In genomic region chr10:68720793-68721672, GRCh38 we compare ENCODE assay signal across 8 cellular contexts. TPM values are rescaled to one million over a fixed set of nuclear protein-coding genes. Genes with fewer than 3 reads are reported as not detected.
DNase-seq lines count a peak whose midpoint lies in the region; ATAC-seq lines count a peak whose summit lies in the region.

Gene CCAR1 (plus strand): TSS chr10:68721239. CDS start chr10:68722505, 1,266 bp downstream.

- peak within 1 kb of the TSS; percentile 98 for H3K27ac ChIP-seq in rectal smooth muscle tissue (ENCODE audit: low read depth, low read length)
- H3K27ac ChIP-seq in aorta (ENCODE audit: low read depth in 1 of 2, low read length in 2 of 2): peak within 1 kb of the TSS; percentile 2 to 81

- peak; percentile 95 to 97 for DNase-seq in NCI-H2081 (lab: John Stamatoyannopoulos, UW)
- peak; percentile 96 for DNase-seq in T1000 (lab: John Stamatoyannopoulos, UW)
- peak; percentile 99 for DNase-seq in astrocyte of the hippocampus (ENCODE audit: low read depth, low spot score)
- peak; percentile 97 for DNase-seq in hepatic stellate cell (ENCODE audit: low spot score)
- peak; percentile 99 for DNase-seq in aorta

- WGBS in aorta, 2 donors: 0% methylated on average over 69 to 72 of the region's 72 CpGs

- ATAC-seq in GM18508 (IDR thresholded peaks at IDR 0.05; ENCODE audit: insufficient read depth, unreplicated experiment) (peak; percentile 93), HG03025 (IDR thresholded peaks at IDR 0.05; ENCODE audit: low FRiP score, unreplicated experiment) (peak; percentile 98), aorta (ENCODE audit: low FRiP score) (peak; percentile 98)

- H3K27me3 ChIP-seq in rectal smooth muscle tissue (ENCODE audit: control insufficient read depth, insufficient read depth, low read length) (no peaks in the 10 kb centered on the region), aorta (ENCODE audit: control insufficient read depth in 1 of 2, insufficient read depth in 2 of 2, low read length in 1 of 2) (no peaks in the 10 kb centered on the region)

- H3K4me1 ChIP-seq in rectal smooth muscle tissue (ENCODE audit: control insufficient read depth, insufficient read depth, low read length) (peaks cover 8% of the 10 kb centered on the region), aorta (ENCODE audit: control insufficient read depth in 1 of 2, insufficient read depth in 2 of 2, low read length in 2 of 2) (no peaks in the 10 kb centered on the region)

- peak within 1 kb of the TSS; percentile 95 for H3K4me3 ChIP-seq in rectal smooth muscle tissue (ENCODE audit: low read length)
- H3K4me3 ChIP-seq in aorta (ENCODE audit: low read length in 2 of 2): peak within 1 kb of the TSS; percentile 63 to 79

- peak within 1 kb of the TSS; percentile 88 for H3K9ac ChIP-seq in rectal smooth muscle tissue (ENCODE audit: low read length)

- H3K36me3 ChIP-seq in rectal smooth muscle tissue (ENCODE audit: control insufficient read depth, insufficient read depth, low read length) (peaks cover 5% of the 10 kb centered on the region), aorta (ENCODE audit: control insufficient read depth in 1 of 2, insufficient read depth in 2 of 2, low read length in 1 of 2) (no peaks in the 10 kb centered on the region)

- intact Hi-C loops in aorta (cut with DNase I): loop anchor here (5.0 to 10.0 kb wide), 3 partner anchors 159 to 316 kb away; partner anchors contain the start of genes RUFY2 (in 1 of the 2), SLC25A16 (in 1 of the 2) and TET1 (in 1 of the 2)

- no peaks in the 10 kb centered on the region for H3K9me3 ChIP-seq in aorta (ENCODE audit: control insufficient read depth, low read length)

RNA-seq across cellular contexts. Expression of gene CCAR1, which starts in this region (rescaled TPM):
- total RNA-seq in aorta: 10 to 100 TPM; 49.4 to 71.1 TPM
- 10 to 100 TPM; 14.7 to 50.0 TPM for polyA plus RNA-seq in aorta

Comparison
In these comparisons a context has a peak if more than half of its experiments do, and no peak if none do; other contexts are left out.
1. Peak in every context shown above with its lines: DNase-seq, ATAC-seq, H3K4me3 ChIP-seq and H3K27ac ChIP-seq.